Comparison of ENCODE assay signal across 8 cellular contexts in the genomic region with DNA sequence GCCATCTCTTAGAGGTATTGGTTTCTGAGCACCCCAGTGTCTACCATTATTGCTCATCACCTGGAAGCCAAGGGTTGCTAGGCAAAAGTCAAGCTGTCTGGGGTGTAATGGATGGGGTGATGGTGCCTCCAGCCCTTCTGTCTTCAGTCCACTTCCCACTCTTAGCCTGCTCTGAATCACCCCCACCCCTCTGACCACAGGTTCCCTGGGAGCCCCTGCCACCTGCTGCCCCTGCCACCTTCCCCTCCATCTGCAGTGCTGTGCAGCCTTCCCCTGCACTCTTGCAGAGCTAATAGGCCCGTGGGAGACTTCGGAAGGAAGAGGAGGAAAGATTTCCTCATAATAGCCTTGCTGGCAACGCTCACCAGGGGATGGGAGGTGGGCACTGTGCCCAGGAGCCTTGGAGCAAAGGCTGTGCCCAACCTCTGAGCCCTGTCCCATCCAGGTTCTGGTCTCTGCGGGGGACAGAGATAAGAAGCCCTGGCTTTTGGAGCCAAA. TPM values are rescaled to one million over a fixed set of nuclear protein-coding genes. Genes with fewer than 3 reads are reported as not detected.
DNase-seq lines count a peak whose midpoint lies in the region; ATAC-seq and TF ChIP-seq lines count a peak whose summit lies in the region.

No MANE protein-coding gene starts in this region.

- no peak overlapping the region for H3K27ac Mint-ChIP-seq in activated CD4-positive, alpha-beta T cell treated with anti-CD3 and anti-CD28 coated beads, Interleukin-2, amount 10 ng/mL, durations not matched to agents 24 days and 14 days

- TF ChIP-seq CTCF in ascending aorta (IDR thresholded peaks at IDR 0.05) (no peak), left lung (IDR thresholded peaks at IDR 0.05) (no peak), tibial artery (IDR thresholded peaks at IDR 0.05) (no peak)

- no peaks in the 10 kb centered on the region for H3K27me3 Mint-ChIP-seq in activated CD4-positive, alpha-beta T cell treated with anti-CD3 and anti-CD28 coated beads, Interleukin-2, amount 10 ng/mL, durations not matched to agents 24 days and 14 days

- peak; percentile 10 for ATAC-seq in left lung
- no peak for ATAC-seq in GM21576 (IDR thresholded peaks at IDR 0.05; ENCODE audit: unreplicated experiment)
- no peak for ATAC-seq in GM21737 (IDR thresholded peaks at IDR 0.05; ENCODE audit: unreplicated experiment)

- H3K4me3 ChIP-seq in ascending aorta (no peak overlapping the region), left lung (no peak overlapping the region), tibial artery (no peak overlapping the region)

- H3K36me3 ChIP-seq in ascending aorta (peaks cover 65 to 66% of the 10 kb centered on the region in 2 donors), left lung (peaks cover 7 to 90% of the 10 kb centered on the region in 2 donors), tibial artery (peaks cover 62 to 76% (median 67%) of the 10 kb centered on the region in 3 donors)

- peaks cover 58% of the 10 kb centered on the region for H3K36me3 Mint-ChIP-seq in activated CD4-positive, alpha-beta T cell treated with anti-CD3 and anti-CD28 coated beads, Interleukin-2, amount 10 ng/mL, durations not matched to agents 24 days and 14 days (ENCODE audit: low read depth)

- H3K9me3 Mint-ChIP-seq in activated CD4-positive, alpha-beta T cell treated with anti-CD3 and anti-CD28 coated beads, Interleukin-2, amount 10 ng/mL, durations not matched to agents 24 days and 14 days: no peaks in the 10 kb centered on the region

- DNase-seq in activated CD4-positive, alpha-beta T cell treated with anti-CD3 and anti-CD28 coated beads, Interleukin-2, amount 10 ng/mL, durations not matched to agents 24 days and 14 days: no peak
- DNase-seq in activated CD4-positive, alpha-beta T cell treated with anti-CD3 and anti-CD28 coated beads for 1 hour: no peak
- DNase-seq in ascending aorta (ENCODE audit: low spot score in 2 of 2) (no peak), left lung (no peak), tibial artery (no peak), GF-D8 (lab: John Stamatoyannopoulos, UW) (no peak)

- H3K27me3 ChIP-seq in ascending aorta: no peaks in the 10 kb centered on the region
- H3K27me3 ChIP-seq in left lung: no peaks in the 10 kb centered on the region
- H3K27me3 ChIP-seq in tibial artery: no peaks in the 10 kb centered on the region

- peaks cover 17% of the 10 kb centered on the region for H3K4me1 Mint-ChIP-seq in activated CD4-positive, alpha-beta T cell treated with anti-CD3 and anti-CD28 coated beads, Interleukin-2, amount 10 ng/mL, durations not matched to agents 24 days and 14 days

- H3K9me3 ChIP-seq in ascending aorta: no peaks in the 10 kb centered on the region
- no peaks in the 10 kb centered on the region for H3K9me3 ChIP-seq in left lung
- no peaks in the 10 kb centered on the region for H3K9me3 ChIP-seq in tibial artery

- peaks cover 9 to 21% of the 10 kb centered on the region in 2 donors for H3K4me1 ChIP-seq in ascending aorta
- peaks cover 8 to 41% of the 10 kb centered on the region in 2 donors for H3K4me1 ChIP-seq in left lung
- H3K4me1 ChIP-seq in tibial artery: peaks cover 0 to 16% (median 13%) of the 10 kb centered on the region in 4 donors

- H3K27ac ChIP-seq in ascending aorta (peak overlapping the region; percentile 50 to 80), left lung (peak overlapping the region; percentile 63 to 72), tibial artery (peak overlapping the region; percentile 62 to 78)

- H3K4me3 Mint-ChIP-seq in activated CD4-positive, alpha-beta T cell treated with anti-CD3 and anti-CD28 coated beads, Interleukin-2, amount 10 ng/mL, durations not matched to agents 24 days and 14 days: peak overlapping the region; percentile 19

- intact Hi-C loops in activated CD4-positive, alpha-beta T cell treated with anti-CD3 and anti-CD28 coated beads, Interleukin-2, amount 10 ng/mL, durations not matched to agents 24 days and 14 days (cut with micrococcal nuclease): loop anchor here (2.0 kb wide), 1 partner anchor 21 kb away; no protein-coding TSS in a partner anchor
- intact Hi-C loops in ascending aorta (cut with DNase I): no loop called here
- intact Hi-C loops in left lung (cut with DNase I): loop anchor here in 1 of 2 donors (5.0 kb wide), 1 partner anchor 36 kb away; the partner anchor contains the start of gene CAPN2
- intact Hi-C loops in tibial artery (cut with DNase I; ENCODE audit: low total_unique reads): loop anchor here (2.0 kb wide), 2 partner anchors 35 to 49 kb away; partner anchors contain the start of gene CAPN2

RNA-seq across cellular contexts. Expression of gene CAPN2, which starts 35.5 kb away (rescaled TPM):
- 69.6 and 73.1 TPM in 2 replicates for total RNA-seq in activated CD4-positive, alpha-beta T cell treated with anti-CD3 and anti-CD28 coated beads, Interleukin-2, amount 10 ng/mL, durations not matched to agents 24 days and 14 days
- 178 TPM for total RNA-seq in ascending aorta
- total RNA-seq in left lung: 100 to 1,000 TPM; 350 to 434 TPM
